ENCODE assay signal across 8 cellular contexts in genomic region chr7:71735961-71736556, GRCh38.
DNase-seq lines count a peak whose midpoint lies in the region; ATAC-seq and TF ChIP-seq lines count a peak whose summit lies in the region.

No MANE protein-coding gene starts in this region.

- 41% methylated on average over 7 of the region's 7 CpGs for WGBS in mammary epithelial cell (ENCODE audit: low coverage, missing lambda C conversion rate)

- TF ChIP-seq CTCF in 22Rv1 (IDR thresholded peaks at IDR 0.05) = peak; percentile 97
- peak; percentile 84 to 92 for TF ChIP-seq CTCF in mammary epithelial cell (conservative IDR thresholded peaks at IDR 0.05 in 1 of 2, IDR thresholded peaks at IDR 0.05 in 1 of 2; ENCODE audit: extremely low read depth in 1 of 2, insufficient read depth in 1 of 2, low read depth in 1 of 2, low read length in 2 of 2)
- peak; percentile 75 for TF ChIP-seq CTCF in kidney epithelial cell (IDR thresholded peaks at IDR 0.05; ENCODE audit: insufficient read depth, low read length, poor library complexity, severe bottlenecking)

- H3K27ac ChIP-seq in 22Rv1 (no peak overlapping the region), mammary epithelial cell (ENCODE audit: insufficient read depth, low read depth, low read length) (no peak overlapping the region)

- CTCF ChIA-PET in mammary epithelial cell (lab: Charles Lee; ENCODE audit: low non-redundant PET) = no interaction called here

- dilution Hi-C loops in mammary epithelial cell (cut with HindIII; ENCODE audit: low sequenced_read_pairs) = no loop called here

- H2AFZ ChIP-seq in mammary epithelial cell (ENCODE audit: low read depth, low read length) = no peak overlapping the region

- H3K36me3 ChIP-seq in MG63 (no peaks in the 10 kb centered on the region), mammary epithelial cell (ENCODE audit: insufficient read depth, low read length) (no peaks in the 10 kb centered on the region), kidney epithelial cell (ENCODE audit: control insufficient read depth, insufficient read depth, low read length) (no peaks in the 10 kb centered on the region)

- H3K79me2 ChIP-seq in mammary epithelial cell (ENCODE audit: insufficient read depth, low read length) = no peaks in the 10 kb centered on the region

- no peaks in the 10 kb centered on the region for H4K20me1 ChIP-seq in mammary epithelial cell (ENCODE audit: insufficient read depth, low read length)

- peak; percentile 79 for DNase-seq in GM03348 (ENCODE audit: low spot score)
- peak; percentile 23 for DNase-seq in MG63
- peak; percentile 28 for DNase-seq in SKM-1 treated with dmso at 0.1 percent for 144 hours (lab: John Stamatoyannopoulos, UW; ENCODE audit: unreplicated experiment)
- peak; percentile 31 for DNase-seq in mammary epithelial cell
- peak; percentile 5 for DNase-seq in kidney epithelial cell (ENCODE audit: low read depth)
- DNase-seq in stimulated activated CD4-positive, alpha-beta T cell treated with anti-CD3 and anti-CD28 coated beads, Interleukin-15, amount 100 ng/mL, for 48 hours (ENCODE audit: low read depth in 2 of 2) = peak; percentile 12 to 13

- intact Hi-C loops in mammary epithelial cell (cut with micrococcal nuclease) = loop anchor here (10.0 kb wide), 1 partner anchor 1001 kb away; no protein-coding TSS in a partner anchor

- H3K27me3 ChIP-seq in MG63 (no peaks in the 10 kb centered on the region), mammary epithelial cell (ENCODE audit: insufficient read depth, low read length) (no peaks in the 10 kb centered on the region), kidney epithelial cell (ENCODE audit: control insufficient read depth, insufficient read depth, low read length) (no peaks in the 10 kb centered on the region)

- H3K9me3 ChIP-seq in MG63 (no peaks in the 10 kb centered on the region), mammary epithelial cell (replicated peaks; ENCODE audit: insufficient read depth, low read length) (peaks cover 6% of the 10 kb centered on the region)

- H3K4me2 ChIP-seq in mammary epithelial cell (ENCODE audit: insufficient read depth, low read depth, low read length) = no peak overlapping the region

- no TSS peak for BruUV-seq in mammary epithelial cell (replicated peaks; lab: Mats Ljungman, UMichigan)

- in situ Hi-C loops in mammary epithelial cell (cut with MboI; ENCODE audit: low sequenced_read_pairs in 2 of 2) = loop anchor here in 1 of 2 donors (10.0 kb wide), 1 partner anchor 901 kb away; no protein-coding TSS in a partner anchor

- no peak overlapping the region for H3K9ac ChIP-seq in mammary epithelial cell (ENCODE audit: insufficient read depth, low read length)

- no peak for ATAC-seq in GM21526 (IDR thresholded peaks at IDR 0.05; ENCODE audit: low FRiP score, unreplicated experiment)

- no peaks in the 10 kb centered on the region for H3K4me1 ChIP-seq in mammary epithelial cell (ENCODE audit: insufficient read depth, low read length)

- no peak overlapping the region for H3K4me3 ChIP-seq in MG63
- H3K4me3 ChIP-seq in mammary epithelial cell (replicated peaks in 1 of 3; ENCODE audit: insufficient read depth in 1 of 3, low read depth in 2 of 3, low read length in 3 of 3) = no peak overlapping the region
- H3K4me3 ChIP-seq in kidney epithelial cell (ENCODE audit: low read depth, low read length) = no peak overlapping the region

Comparison
In these comparisons a context has a peak if more than half of its experiments do, and no peak if none do; other contexts are left out.
1. DNase-seq: peak in every context shown above with its lines; median percentile 79 in GM03348; 31 in mammary epithelial cell; 28 in SKM-1 treated with dmso at 0.1 percent for 144 hours; 23 in MG63; 12 in stimulated activated CD4-positive, alpha-beta T cell treated with anti-CD3 and anti-CD28 coated beads, Interleukin-15, amount 100 ng/mL, for 48 hours; 5 in kidney epithelial cell.